In the genomic region with DNA sequence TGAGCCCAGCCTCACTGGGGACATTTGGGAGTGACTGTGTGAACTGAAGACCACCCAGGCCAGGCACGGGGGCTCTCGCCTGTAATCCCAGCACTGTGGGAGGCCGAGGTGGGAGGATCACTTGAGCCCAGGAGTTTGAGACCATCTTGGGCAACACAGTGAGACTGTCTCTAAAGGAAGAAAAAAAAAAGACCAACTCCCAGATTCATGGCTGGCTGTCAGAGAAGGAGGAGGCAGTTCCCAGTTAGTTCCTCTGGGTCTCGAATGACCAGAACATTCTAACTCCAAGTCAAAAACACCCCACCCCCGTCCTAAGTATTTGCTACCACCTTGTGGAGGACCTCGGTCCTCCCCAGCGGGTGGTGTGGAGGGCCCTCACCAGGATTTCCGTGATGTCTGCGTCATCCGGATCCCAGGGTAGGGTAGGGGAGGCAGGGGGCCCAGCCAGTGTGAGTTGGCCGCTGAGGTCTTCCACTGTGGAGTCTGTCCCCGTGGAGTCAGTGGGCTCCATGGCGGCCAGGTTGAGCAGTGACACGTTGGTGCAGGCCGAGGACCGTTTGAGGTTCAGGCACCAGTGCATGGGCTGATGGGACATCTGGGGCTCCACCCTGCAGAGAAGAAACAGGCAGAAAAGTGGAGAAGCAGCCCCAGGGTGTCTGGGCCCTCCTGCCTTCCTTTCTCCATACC, we compare ENCODE assay signal across 1 cellular context.
TF ChIP-seq lines count a peak whose summit lies in the region.

No MANE protein-coding gene starts in this region.

TF ChIP-seq in K562, 482 proteins besides CTCF, POLR2A, EP300 and RAD21 (continues in another document):
- TF ChIP-seq IRF9 (tag; IDR thresholded peaks at IDR 0.05), result no peak
- TF ChIP-seq, protein P1, sequence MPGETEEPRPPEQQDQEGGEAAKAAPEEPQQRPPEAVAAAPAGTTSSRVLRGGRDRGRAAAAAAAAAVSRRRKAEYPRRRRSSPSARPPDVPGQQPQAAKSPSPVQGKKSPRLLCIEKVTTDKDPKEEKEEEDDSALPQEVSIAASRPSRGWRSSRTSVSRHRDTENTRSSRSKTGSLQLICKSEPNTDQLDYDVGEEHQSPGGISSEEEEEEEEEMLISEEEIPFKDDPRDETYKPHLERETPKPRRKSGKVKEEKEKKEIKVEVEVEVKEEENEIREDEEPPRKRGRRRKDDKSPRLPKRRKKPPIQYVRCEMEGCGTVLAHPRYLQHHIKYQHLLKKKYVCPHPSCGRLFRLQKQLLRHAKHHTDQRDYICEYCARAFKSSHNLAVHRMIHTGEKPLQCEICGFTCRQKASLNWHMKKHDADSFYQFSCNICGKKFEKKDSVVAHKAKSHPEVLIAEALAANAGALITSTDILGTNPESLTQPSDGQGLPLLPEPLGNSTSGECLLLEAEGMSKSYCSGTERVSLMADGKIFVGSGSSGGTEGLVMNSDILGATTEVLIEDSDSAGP (CRISPR knock-in tag; IDR thresholded peaks at IDR 0.05), result no peak
- TF ChIP-seq GABPB1 (CRISPR knock-in tag; IDR thresholded peaks at IDR 0.05), result no peak
- TF ChIP-seq MYBL2 (IDR thresholded peaks at IDR 0.05; ENCODE audit: low read depth), result no peak; the same call in 1 of the 2 replicates
- no peak for TF ChIP-seq MYBL2 (CRISPR knock-in tag; IDR thresholded peaks at IDR 0.05; ENCODE audit: borderline replicate concordance)
- TF ChIP-seq, protein P2, sequence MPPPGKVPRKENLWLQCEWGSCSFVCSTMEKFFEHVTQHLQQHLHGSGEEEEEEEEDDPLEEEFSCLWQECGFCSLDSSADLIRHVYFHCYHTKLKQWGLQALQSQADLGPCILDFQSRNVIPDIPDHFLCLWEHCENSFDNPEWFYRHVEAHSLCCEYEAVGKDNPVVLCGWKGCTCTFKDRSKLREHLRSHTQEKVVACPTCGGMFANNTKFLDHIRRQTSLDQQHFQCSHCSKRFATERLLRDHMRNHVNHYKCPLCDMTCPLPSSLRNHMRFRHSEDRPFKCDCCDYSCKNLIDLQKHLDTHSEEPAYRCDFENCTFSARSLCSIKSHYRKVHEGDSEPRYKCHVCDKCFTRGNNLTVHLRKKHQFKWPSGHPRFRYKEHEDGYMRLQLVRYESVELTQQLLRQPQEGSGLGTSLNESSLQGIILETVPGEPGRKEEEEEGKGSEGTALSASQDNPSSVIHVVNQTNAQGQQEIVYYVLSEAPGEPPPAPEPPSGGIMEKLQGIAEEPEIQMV (tag; conservative IDR thresholded peaks at IDR 0.05; ENCODE audit: low read depth), result no peak
- TF ChIP-seq ZNF232 (CRISPR knock-in tag; IDR thresholded peaks at IDR 0.05), result no peak
- TF ChIP-seq ZNF507 (tag; conservative IDR thresholded peaks at IDR 0.05), result no peak
- TF ChIP-seq E2F1 (CRISPR knock-in tag; IDR thresholded peaks at IDR 0.05), result no peak
- peak in 1 of 2 experiments; percentile 50; a peak in 3 of 4 replicates for TF ChIP-seq MNT (conservative IDR thresholded peaks at IDR 0.05)
- TF ChIP-seq BRD4 (IDR thresholded peaks at IDR 0.05), result peak; percentile 74; the same call in 1 of the 2 replicates
- TF ChIP-seq, protein P3, sequence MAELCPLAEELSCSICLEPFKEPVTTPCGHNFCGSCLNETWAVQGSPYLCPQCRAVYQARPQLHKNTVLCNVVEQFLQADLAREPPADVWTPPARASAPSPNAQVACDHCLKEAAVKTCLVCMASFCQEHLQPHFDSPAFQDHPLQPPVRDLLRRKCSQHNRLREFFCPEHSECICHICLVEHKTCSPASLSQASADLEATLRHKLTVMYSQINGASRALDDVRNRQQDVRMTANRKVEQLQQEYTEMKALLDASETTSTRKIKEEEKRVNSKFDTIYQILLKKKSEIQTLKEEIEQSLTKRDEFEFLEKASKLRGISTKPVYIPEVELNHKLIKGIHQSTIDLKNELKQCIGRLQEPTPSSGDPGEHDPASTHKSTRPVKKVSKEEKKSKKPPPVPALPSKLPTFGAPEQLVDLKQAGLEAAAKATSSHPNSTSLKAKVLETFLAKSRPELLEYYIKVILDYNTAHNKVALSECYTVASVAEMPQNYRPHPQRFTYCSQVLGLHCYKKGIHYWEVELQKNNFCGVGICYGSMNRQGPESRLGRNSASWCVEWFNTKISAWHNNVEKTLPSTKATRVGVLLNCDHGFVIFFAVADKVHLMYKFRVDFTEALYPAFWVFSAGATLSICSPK (IDR thresholded peaks at IDR 0.05; ENCODE audit: borderline replicate concordance), result no peak
- no peak for TF ChIP-seq ILF3 (IDR thresholded peaks at IDR 0.05; ENCODE audit: borderline replicate concordance)
- TF ChIP-seq PURB (CRISPR knock-in tag; IDR thresholded peaks at IDR 0.05; ENCODE audit: low read depth), result no peak
- no peak for TF ChIP-seq DNMT1 (IDR thresholded peaks at IDR 0.05)
- peak; percentile 62 for TF ChIP-seq FOSL1 (tag; conservative IDR thresholded peaks at IDR 0.05)
- TF ChIP-seq SAFB (IDR thresholded peaks at IDR 0.05; ENCODE audit: borderline replicate concordance, low read depth, low read length), result no peak
- TF ChIP-seq CBFA2T3 (IDR thresholded peaks at IDR 0.05), result no peak
- no peak for TF ChIP-seq E2F8 (IDR thresholded peaks at IDR 0.05; ENCODE audit: low read depth, partially characterized antibody)
- peak; percentile 58; the same call in 1 of the 2 replicates for TF ChIP-seq ZNF175 (CRISPR knock-in tag; IDR thresholded peaks at IDR 0.05; ENCODE audit: low read depth)
- TF ChIP-seq, protein P4, sequence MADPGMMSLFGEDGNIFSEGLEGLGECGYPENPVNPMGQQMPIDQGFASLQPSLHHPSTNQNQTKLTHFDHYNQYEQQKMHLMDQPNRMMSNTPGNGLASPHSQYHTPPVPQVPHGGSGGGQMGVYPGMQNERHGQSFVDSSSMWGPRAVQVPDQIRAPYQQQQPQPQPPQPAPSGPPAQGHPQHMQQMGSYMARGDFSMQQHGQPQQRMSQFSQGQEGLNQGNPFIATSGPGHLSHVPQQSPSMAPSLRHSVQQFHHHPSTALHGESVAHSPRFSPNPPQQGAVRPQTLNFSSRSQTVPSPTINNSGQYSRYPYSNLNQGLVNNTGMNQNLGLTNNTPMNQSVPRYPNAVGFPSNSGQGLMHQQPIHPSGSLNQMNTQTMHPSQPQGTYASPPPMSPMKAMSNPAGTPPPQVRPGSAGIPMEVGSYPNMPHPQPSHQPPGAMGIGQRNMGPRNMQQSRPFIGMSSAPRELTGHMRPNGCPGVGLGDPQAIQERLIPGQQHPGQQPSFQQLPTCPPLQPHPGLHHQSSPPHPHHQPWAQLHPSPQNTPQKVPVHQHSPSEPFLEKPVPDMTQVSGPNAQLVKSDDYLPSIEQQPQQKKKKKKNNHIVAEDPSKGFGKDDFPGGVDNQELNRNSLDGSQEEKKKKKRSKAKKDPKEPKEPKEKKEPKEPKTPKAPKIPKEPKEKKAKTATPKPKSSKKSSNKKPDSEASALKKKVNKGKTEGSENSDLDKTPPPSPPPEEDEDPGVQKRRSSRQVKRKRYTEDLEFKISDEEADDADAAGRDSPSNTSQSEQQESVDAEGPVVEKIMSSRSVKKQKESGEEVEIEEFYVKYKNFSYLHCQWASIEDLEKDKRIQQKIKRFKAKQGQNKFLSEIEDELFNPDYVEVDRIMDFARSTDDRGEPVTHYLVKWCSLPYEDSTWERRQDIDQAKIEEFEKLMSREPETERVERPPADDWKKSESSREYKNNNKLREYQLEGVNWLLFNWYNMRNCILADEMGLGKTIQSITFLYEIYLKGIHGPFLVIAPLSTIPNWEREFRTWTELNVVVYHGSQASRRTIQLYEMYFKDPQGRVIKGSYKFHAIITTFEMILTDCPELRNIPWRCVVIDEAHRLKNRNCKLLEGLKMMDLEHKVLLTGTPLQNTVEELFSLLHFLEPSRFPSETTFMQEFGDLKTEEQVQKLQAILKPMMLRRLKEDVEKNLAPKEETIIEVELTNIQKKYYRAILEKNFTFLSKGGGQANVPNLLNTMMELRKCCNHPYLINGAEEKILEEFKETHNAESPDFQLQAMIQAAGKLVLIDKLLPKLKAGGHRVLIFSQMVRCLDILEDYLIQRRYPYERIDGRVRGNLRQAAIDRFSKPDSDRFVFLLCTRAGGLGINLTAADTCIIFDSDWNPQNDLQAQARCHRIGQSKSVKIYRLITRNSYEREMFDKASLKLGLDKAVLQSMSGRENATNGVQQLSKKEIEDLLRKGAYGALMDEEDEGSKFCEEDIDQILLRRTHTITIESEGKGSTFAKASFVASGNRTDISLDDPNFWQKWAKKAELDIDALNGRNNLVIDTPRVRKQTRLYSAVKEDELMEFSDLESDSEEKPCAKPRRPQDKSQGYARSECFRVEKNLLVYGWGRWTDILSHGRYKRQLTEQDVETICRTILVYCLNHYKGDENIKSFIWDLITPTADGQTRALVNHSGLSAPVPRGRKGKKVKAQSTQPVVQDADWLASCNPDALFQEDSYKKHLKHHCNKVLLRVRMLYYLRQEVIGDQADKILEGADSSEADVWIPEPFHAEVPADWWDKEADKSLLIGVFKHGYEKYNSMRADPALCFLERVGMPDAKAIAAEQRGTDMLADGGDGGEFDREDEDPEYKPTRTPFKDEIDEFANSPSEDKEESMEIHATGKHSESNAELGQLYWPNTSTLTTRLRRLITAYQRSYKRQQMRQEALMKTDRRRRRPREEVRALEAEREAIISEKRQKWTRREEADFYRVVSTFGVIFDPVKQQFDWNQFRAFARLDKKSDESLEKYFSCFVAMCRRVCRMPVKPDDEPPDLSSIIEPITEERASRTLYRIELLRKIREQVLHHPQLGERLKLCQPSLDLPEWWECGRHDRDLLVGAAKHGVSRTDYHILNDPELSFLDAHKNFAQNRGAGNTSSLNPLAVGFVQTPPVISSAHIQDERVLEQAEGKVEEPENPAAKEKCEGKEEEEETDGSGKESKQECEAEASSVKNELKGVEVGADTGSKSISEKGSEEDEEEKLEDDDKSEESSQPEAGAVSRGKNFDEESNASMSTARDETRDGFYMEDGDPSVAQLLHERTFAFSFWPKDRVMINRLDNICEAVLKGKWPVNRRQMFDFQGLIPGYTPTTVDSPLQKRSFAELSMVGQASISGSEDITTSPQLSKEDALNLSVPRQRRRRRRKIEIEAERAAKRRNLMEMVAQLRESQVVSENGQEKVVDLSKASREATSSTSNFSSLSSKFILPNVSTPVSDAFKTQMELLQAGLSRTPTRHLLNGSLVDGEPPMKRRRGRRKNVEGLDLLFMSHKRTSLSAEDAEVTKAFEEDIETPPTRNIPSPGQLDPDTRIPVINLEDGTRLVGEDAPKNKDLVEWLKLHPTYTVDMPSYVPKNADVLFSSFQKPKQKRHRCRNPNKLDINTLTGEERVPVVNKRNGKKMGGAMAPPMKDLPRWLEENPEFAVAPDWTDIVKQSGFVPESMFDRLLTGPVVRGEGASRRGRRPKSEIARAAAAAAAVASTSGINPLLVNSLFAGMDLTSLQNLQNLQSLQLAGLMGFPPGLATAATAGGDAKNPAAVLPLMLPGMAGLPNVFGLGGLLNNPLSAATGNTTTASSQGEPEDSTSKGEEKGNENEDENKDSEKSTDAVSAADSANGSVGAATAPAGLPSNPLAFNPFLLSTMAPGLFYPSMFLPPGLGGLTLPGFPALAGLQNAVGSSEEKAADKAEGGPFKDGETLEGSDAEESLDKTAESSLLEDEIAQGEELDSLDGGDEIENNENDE (IDR thresholded peaks at IDR 0.05; ENCODE audit: low read depth, low read length), result no peak
- TF ChIP-seq SLC30A9 (CRISPR knock-in tag; IDR thresholded peaks at IDR 0.05), result no peak
- peak; percentile 85 for TF ChIP-seq ZFX (CRISPR knock-in tag; IDR thresholded peaks at IDR 0.05)
- no peak for TF ChIP-seq TCF7 (IDR thresholded peaks at IDR 0.05; ENCODE audit: borderline replicate concordance)
- no peak for TF ChIP-seq NUFIP1 (IDR thresholded peaks at IDR 0.05; ENCODE audit: partially characterized antibody)
